1 cellular context compared by ENCODE assay signal in genomic region chr17:81345211-81346089, GRCh38.
TF ChIP-seq lines count a peak whose summit lies in the region.

No MANE protein-coding gene starts in this region.

TF ChIP-seq in K562, 482 proteins besides CTCF, POLR2A, EP300 and RAD21 (continued from another document and continues in another):
- peak; percentile 54; the same call in 1 of the 2 replicates for TF ChIP-seq MGA (IDR thresholded peaks at IDR 0.05)
- 0 out of 2 replicates have a peak, but pooled peaks have one; percentile 46 for TF ChIP-seq ZNF263 (CRISPR knock-in tag; IDR thresholded peaks at IDR 0.05; ENCODE audit: borderline replicate concordance)
- no peak for TF ChIP-seq ZBTB12 (CRISPR knock-in tag; IDR thresholded peaks at IDR 0.05)
- TF ChIP-seq FOXK1 (CRISPR knock-in tag; IDR thresholded peaks at IDR 0.05; ENCODE audit: borderline replicate concordance), result 0 out of 2 replicates have a peak, but pooled peaks have one; percentile 76
- TF ChIP-seq DEAF1 (CRISPR knock-in tag; IDR thresholded peaks at IDR 0.05), result no peak
- TF ChIP-seq ZNF121 (CRISPR knock-in tag; conservative IDR thresholded peaks at IDR 0.05), result no peak
- no peak for TF ChIP-seq EGR1 (conservative IDR thresholded peaks at IDR 0.05)
- TF ChIP-seq ZNF785 (CRISPR knock-in tag; IDR thresholded peaks at IDR 0.05), result no peak
- TF ChIP-seq THRA (IDR thresholded peaks at IDR 0.05), result no peak
- no peak for TF ChIP-seq ZKSCAN3 (CRISPR knock-in tag; IDR thresholded peaks at IDR 0.05)
- TF ChIP-seq ZC3H8 (IDR thresholded peaks at IDR 0.05), result no peak
- TF ChIP-seq ARHGAP35 (IDR thresholded peaks at IDR 0.05; ENCODE audit: partially characterized antibody), result no peak
- TF ChIP-seq MXD1 (CRISPR knock-in tag; IDR thresholded peaks at IDR 0.05; ENCODE audit: borderline replicate concordance, poor library complexity, severe bottlenecking), result no peak
- TF ChIP-seq HDAC1 (IDR thresholded peaks at IDR 0.05), result peak in 1 of 2 experiments; percentile 63; a peak in 2 of 4 replicates
- TF ChIP-seq HDAC2 (IDR thresholded peaks at IDR 0.05), result 0 out of 2 replicates have a peak, but pooled peaks have one; percentile 29
- no peak; the same call in 1 of the 2 replicates for TF ChIP-seq PML (IDR thresholded peaks at IDR 0.05; ENCODE audit: low read length)
- no peak for TF ChIP-seq PHTF2 (CRISPR knock-in tag; IDR thresholded peaks at IDR 0.05)
- TF ChIP-seq NCOR1 (IDR thresholded peaks at IDR 0.05), result peak; percentile 49; the same call in 1 of the 2 replicates
- TF ChIP-seq ZBTB2 (IDR thresholded peaks at IDR 0.05), result no peak
- no peak for TF ChIP-seq ZNF445 (CRISPR knock-in tag; IDR thresholded peaks at IDR 0.05; ENCODE audit: low read depth)
- no peak for TF ChIP-seq CHD7 (IDR thresholded peaks at IDR 0.05; ENCODE audit: low read depth, low read length)
